11 cellular contexts compared by ENCODE assay signal in genomic region chr20:32458061-32458836, GRCh38.
DNase-seq lines count a peak whose midpoint lies in the region; FAIRE-seq and TF ChIP-seq lines count a peak whose summit lies in the region.
"Had no signal": no experiment of that assay in that cellular context is flagged by ENCODE, and none has a peak within 500 bp of the region (broad histone marks: within the 10 kb centered on the region; RNA-seq: fewer than 3 reads in every experiment).

No MANE protein-coding gene starts in this region.

- DNase-seq in NCI-H2171 treated with DMSO at 0.1 percent for 48 hours (lab: John Stamatoyannopoulos, UW) (peak; percentile 15), NCI-H2171 (lab: John Stamatoyannopoulos, UW) (no peak), RWPE1 (ENCODE audit: low spot score) (no peak), fibroblast of lung (ENCODE audit: low read depth in 2 of 2) (no peak), sigmoid colon (peak; percentile 63), AML-193 (lab: John Stamatoyannopoulos, UW) (no peak), H54 (ENCODE audit: insufficient read length, low spot score) (no peak), Kasumi-1 (lab: John Stamatoyannopoulos, UW) (no peak)
- DNase-seq: 8988T; activated CD4-positive, alpha-beta T cell treated with anti-CD3 and anti-CD28 coated beads for 4 hours; MV-4-11 had no signal

- no peak for TF ChIP-seq CTCF in RWPE1 (conservative IDR thresholded peaks at IDR 0.05; ENCODE audit: low read depth)
- no peak for TF ChIP-seq CTCF in fibroblast of lung (conservative IDR thresholded peaks at IDR 0.05 in 1 of 2, IDR thresholded peaks at IDR 0.05 in 1 of 2; ENCODE audit: low read depth in 1 of 2, low read length in 2 of 2)
- no peak for TF ChIP-seq CTCF in sigmoid colon (IDR thresholded peaks at IDR 0.05)

- no peak for FAIRE-seq in H54 (lab: Jason Lieb, UNC)

- no peak for TF ChIP-seq POLR2A in sigmoid colon (IDR thresholded peaks at IDR 0.05)
- TF ChIP-seq POLR2A in H54 (IDR thresholded peaks at IDR 0.05; ENCODE audit: low read depth, low read length) = no peak

- no peaks in the 10 kb centered on the region for H4K20me1 ChIP-seq in fibroblast of lung (ENCODE audit: control insufficient read depth, extremely low read depth, insufficient read depth, low read length)

- H3K27me3 ChIP-seq in fibroblast of lung (ENCODE audit: control insufficient read depth, insufficient read depth, low read length) = no peaks in the 10 kb centered on the region
- no peaks in the 10 kb centered on the region for H3K27me3 ChIP-seq in sigmoid colon

- intact Hi-C loops in sigmoid colon (cut with DNase I) = no loop called here

- no peak overlapping the region for H2AFZ ChIP-seq in fibroblast of lung (ENCODE audit: low read length)

- 89% methylated on average over 10 of the region's 10 CpGs for WGBS in sigmoid colon, 2 donors

- CTCF ChIA-PET in RWPE1 (lab: Yijun Ruan, JAX) = interaction anchor here (0.6 to 1.5 kb wide), 5 partner anchors 8 to 148 kb away, joined by 3 to 7 read pairs (median 5); no protein-coding TSS in a partner anchor

- no peak overlapping the region for H3K9ac ChIP-seq in fibroblast of lung (ENCODE audit: insufficient read depth, low read length)

- POLR2A ChIA-PET in RWPE1 (lab: Yijun Ruan, JAX; ENCODE audit: low non-redundant PET) = no interaction called here

- no peak overlapping the region for H3K4me3 ChIP-seq in fibroblast of lung (replicated peaks in 1 of 4; ENCODE audit: control extremely low read depth in 1 of 4, insufficient read depth in 1 of 4, low read depth in 3 of 4, low read length in 4 of 4)
- no peak overlapping the region for H3K4me3 ChIP-seq in sigmoid colon

- peak overlapping the region; percentile 68 for H3K4me2 ChIP-seq in fibroblast of lung (ENCODE audit: extremely low read depth, insufficient read depth, low read length)

- H3K36me3 ChIP-seq in fibroblast of lung (ENCODE audit: control insufficient read depth, insufficient read depth, low read length) (peaks cover 5% of the 10 kb centered on the region), sigmoid colon (peaks cover 1 to 24% (median 8%) of the 10 kb centered on the region in 4 donors)

- no peaks in the 10 kb centered on the region for H3K79me2 ChIP-seq in fibroblast of lung (ENCODE audit: control insufficient read depth, insufficient read depth, low read length)

- H3K27ac ChIP-seq in RWPE1 = peak overlapping the region; percentile 0; the same call in 1 of the 2 replicates
- H3K27ac ChIP-seq in fibroblast of lung (ENCODE audit: insufficient read depth, low read length) = no peak overlapping the region
- peak overlapping the region in 3 of 4 donors; percentile 75 to 78 (median 78) for H3K27ac ChIP-seq in sigmoid colon

- H3K4me1 ChIP-seq in fibroblast of lung (ENCODE audit: control insufficient read depth, extremely low read depth, insufficient read depth, low read length) (peaks cover 2% of the 10 kb centered on the region), sigmoid colon (peaks cover 0 to 61% (median 52%) of the 10 kb centered on the region in 4 donors)

- TF ChIP-seq EP300 in sigmoid colon (IDR thresholded peaks at IDR 0.05) = no peak

- H3K9me3 ChIP-seq in fibroblast of lung (ENCODE audit: control insufficient read depth, insufficient read depth, low read depth, low read length) = no peaks in the 10 kb centered on the region
- no peaks in the 10 kb centered on the region for H3K9me3 ChIP-seq in sigmoid colon

Comparison
In these comparisons a context has a peak if more than half of its experiments do, and no peak if none do; other contexts are left out.
1. DNase-seq: peak in NCI-H2171 treated with DMSO at 0.1 percent for 48 hours (single experiment) and sigmoid colon (single experiment); none in NCI-H2171 (single experiment), RWPE1 (single experiment), fibroblast of lung (0 of 2), AML-193 (0 of 2), H54 (single experiment) and Kasumi-1 (0 of 2).